Comparison of ENCODE assay signal across 9 cellular contexts in genomic region chr9:88106492-88106891, GRCh38. TPM values are rescaled to one million over a fixed set of nuclear protein-coding genes. Genes with fewer than 3 reads are reported as not detected.
DNase-seq lines count a peak whose midpoint lies in the region; ATAC-seq, FAIRE-seq and TF ChIP-seq lines count a peak whose summit lies in the region.
"Had no signal": no experiment of that assay in that cellular context is flagged by ENCODE, and none has a peak within 500 bp of the region (broad histone marks: within the 10 kb centered on the region; RNA-seq: fewer than 3 reads in every experiment).

No MANE protein-coding gene starts in this region.

- TF ChIP-seq CTCF in AG10803 (conservative IDR thresholded peaks at IDR 0.05; ENCODE audit: low read length) (peak; percentile 79), HFF-Myc (IDR thresholded peaks at IDR 0.05; ENCODE audit: low read depth, low read length, missing control alignments) (peak; percentile 47), kidney (IDR thresholded peaks at IDR 0.05; ENCODE audit: borderline replicate concordance, extremely low read depth, insufficient read depth) (peak; percentile 72), uterus (IDR thresholded peaks at IDR 0.05) (peak; percentile 48 to 67 (median 58))

- H3K36me3 ChIP-seq in kidney (ENCODE audit: control insufficient read depth in 1 of 2, insufficient read depth in 2 of 2, low read length in 2 of 2) (no peaks in the 10 kb centered on the region), uterus (no peaks in the 10 kb centered on the region)

- H3K36me3 Mint-ChIP-seq in stimulated activated memory B cell treated with anti-CD40 and anti-IgM and Interleukin-4, amounts not matched to agents 10 μg/mL and 1 μg/mL and 100 μg/mL, for 72 hours: no peaks in the 10 kb centered on the region

- H3K27me3 Mint-ChIP-seq in stimulated activated memory B cell treated with anti-CD40 and anti-IgM and Interleukin-4, amounts not matched to agents 10 μg/mL and 1 μg/mL and 100 μg/mL, for 72 hours: peaks cover 7% of the 10 kb centered on the region

- no peak overlapping the region for H3K27ac ChIP-seq in kidney (ENCODE audit: low read depth in 2 of 2, low read length in 2 of 2)
- H3K27ac ChIP-seq in uterus: no peak overlapping the region

- H3K4me1 ChIP-seq in kidney (ENCODE audit: control insufficient read depth in 1 of 2, insufficient read depth in 1 of 2, low read depth in 1 of 2, low read length in 2 of 2) (no peaks in the 10 kb centered on the region), uterus (no peaks in the 10 kb centered on the region)

- no peaks in the 10 kb centered on the region for H3K27me3 ChIP-seq in uterus

- no peak overlapping the region for H3K27ac Mint-ChIP-seq in stimulated activated memory B cell treated with anti-CD40 and anti-IgM and Interleukin-4, amounts not matched to agents 10 μg/mL and 1 μg/mL and 100 μg/mL, for 72 hours

- H3K9ac ChIP-seq in kidney (ENCODE audit: low read length in 2 of 2): no peak overlapping the region

- ATAC-seq in stimulated activated memory B cell treated with anti-CD40 and anti-IgM and Interleukin-4, amounts not matched to agents 10 μg/mL and 1 μg/mL and 100 μg/mL, for 72 hours: no peak

- H3K9me3 Mint-ChIP-seq in stimulated activated memory B cell treated with anti-CD40 and anti-IgM and Interleukin-4, amounts not matched to agents 10 μg/mL and 1 μg/mL and 100 μg/mL, for 72 hours: peaks cover 4% of the 10 kb centered on the region

- H3K9me3 ChIP-seq in kidney (ENCODE audit: control insufficient read depth in 1 of 2, low read length in 2 of 2): peaks cover 0 to 5% of the 10 kb centered on the region in 2 donors
- H3K9me3 ChIP-seq in uterus: no peaks in the 10 kb centered on the region

- no peak for FAIRE-seq in kidney (lab: Jason Lieb, UNC)
- FAIRE-seq: colon had no signal

- no peak overlapping the region for H3K4me3 Mint-ChIP-seq in stimulated activated memory B cell treated with anti-CD40 and anti-IgM and Interleukin-4, amounts not matched to agents 10 μg/mL and 1 μg/mL and 100 μg/mL, for 72 hours

- DNase-seq in AG10803 (ENCODE audit: low read depth) (peak; percentile 58), HFF-Myc (ENCODE audit: extremely low read depth, low read depth) (no peak), kidney (no peak), uterus (peak; percentile 24 to 36), NK-92 (lab: John Stamatoyannopoulos, UW; ENCODE audit: unreplicated experiment) (no peak), CD1c-positive myeloid dendritic cell (ENCODE audit: extremely low spot score) (no peak)
- DNase-seq in activated naive CD4-positive, alpha-beta T cell treated with anti-CD3 and anti-CD28 coated beads, Interleukin-2, amount 50 U/mL, for 16 hours: peak; percentile 13

- no peak for TF ChIP-seq POLR2A in uterus (IDR thresholded peaks at IDR 0.05)

- H3K4me1 Mint-ChIP-seq in stimulated activated memory B cell treated with anti-CD40 and anti-IgM and Interleukin-4, amounts not matched to agents 10 μg/mL and 1 μg/mL and 100 μg/mL, for 72 hours: peaks cover 6% of the 10 kb centered on the region

- H3K4me3 ChIP-seq in AG10803 (ENCODE audit: low read length) (no peak overlapping the region), HFF-Myc (replicated peaks; ENCODE audit: low read depth, low read length) (no peak overlapping the region), kidney (ENCODE audit: low read length in 2 of 2) (no peak overlapping the region), uterus (no peak overlapping the region)

- intact Hi-C loops in kidney (cut with DNase I): loop anchor here (10.0 kb wide), 1 partner anchor 468 kb away; no protein-coding TSS in a partner anchor
- intact Hi-C loops in uterus (cut with DNase I; ENCODE audit: low total_unique reads): no loop called here

RNA-seq across cellular contexts. Expression of gene SPATA31C2, which starts 31.8 kb away (rescaled TPM):
- total RNA-seq in kidney (not detected), uterus (under 1 TPM in 1 of 4 donors, not detected in 3; 0.14 TPM)
- not detected for polyA plus RNA-seq in kidney (ENCODE audit: insufficient read depth, low read depth, low replicate concordance)

Comparison
In these comparisons a context has a peak if more than half of its experiments do, and no peak if none do; other contexts are left out.
1. DNase-seq: peak in AG10803 (single experiment), activated naive CD4-positive, alpha-beta T cell treated with anti-CD3 and anti-CD28 coated beads, Interleukin-2, amount 50 U/mL, for 16 hours (single experiment) and uterus (2 of 2); none in HFF-Myc (single experiment), kidney (single experiment), NK-92 (single experiment) and CD1c-positive myeloid dendritic cell (single experiment).
2. Peak in every context shown above with its lines, with median percentiles within 50 percentile points of each other: CTCF ChIP-seq.